In the genomic region with DNA sequence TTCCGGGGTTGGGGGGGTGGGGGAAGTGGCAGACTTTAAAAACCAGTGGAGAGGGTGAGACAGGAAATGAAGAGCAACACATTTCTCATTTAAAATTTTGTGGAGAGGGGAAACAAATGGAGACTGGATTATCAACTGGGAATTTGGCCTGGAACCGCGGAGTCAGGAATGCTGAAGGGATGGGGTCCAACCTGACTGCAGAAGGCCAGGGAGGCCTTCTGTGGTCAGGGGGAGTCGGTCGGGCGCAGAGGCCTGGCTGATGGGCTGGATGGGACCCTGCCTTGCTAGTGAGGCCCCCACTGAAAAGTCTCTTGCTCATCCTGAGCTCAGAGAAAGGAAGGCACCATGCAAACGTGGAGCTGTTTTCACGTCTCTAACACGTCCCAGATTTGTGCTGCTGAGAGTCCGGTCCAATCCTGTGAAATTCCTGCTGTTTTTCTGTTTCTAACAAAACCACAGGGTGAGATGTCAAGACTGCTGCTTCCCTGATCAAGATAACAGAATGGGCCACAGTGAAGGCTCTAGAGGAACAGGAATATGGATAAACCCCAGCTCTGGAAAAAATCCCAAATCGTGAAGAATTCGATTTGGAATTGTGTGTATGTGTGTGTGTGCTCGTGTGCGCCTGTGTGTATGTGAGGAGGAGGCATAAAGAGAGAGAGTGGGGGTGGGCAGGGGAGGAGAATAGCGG, we compare ENCODE assay signal across 23 cellular contexts.
A peak's percentile ranks its signal among the peaks of the same experiment; 100 is the strongest.
DNase-seq lines count a peak whose midpoint lies in the region; ATAC-seq, FAIRE-seq and TF ChIP-seq lines count a peak whose summit lies in the region.
"Had no signal": no experiment of that assay in that cellular context is flagged by ENCODE, and none has a peak within 500 bp of the region (broad histone marks: within the 10 kb centered on the region; RNA-seq: fewer than 3 reads in every experiment).

No MANE protein-coding gene starts in this region.

- H3K9me3 ChIP-seq in neuronal stem cell (replicated peaks in 1 of 2; ENCODE audit: control insufficient read depth in 2 of 2, insufficient read depth in 1 of 2, low read depth in 1 of 2, low read length in 2 of 2) (no peaks in the 10 kb centered on the region), aorta (ENCODE audit: control insufficient read depth, low read length) (no peaks in the 10 kb centered on the region)
- H3K9me3 ChIP-seq in naive thymus-derived CD4-positive, alpha-beta T cell (ENCODE audit: control insufficient read depth in 2 of 3, low read length in 3 of 3): no peaks in the 10 kb centered on the region

- no peak overlapping the region for H4K91ac ChIP-seq in neuronal stem cell (ENCODE audit: low read depth, low read length, poor library complexity)

- H2BK12ac ChIP-seq in neuronal stem cell (ENCODE audit: low read length): no peak overlapping the region

- no peak overlapping the region for H2AFZ ChIP-seq in neuronal stem cell (ENCODE audit: low read length)

- no peaks in the 10 kb centered on the region for H3K79me1 ChIP-seq in neuronal stem cell (ENCODE audit: low read depth, low read length)

- no peak overlapping the region for H3K4me3 ChIP-seq in bronchial epithelial cell (ENCODE audit: low read depth, low read length)
- H3K4me3 ChIP-seq in neuronal stem cell (ENCODE audit: low read length in 2 of 2): no peak overlapping the region
- H3K4me3 ChIP-seq in aorta (ENCODE audit: low read length in 2 of 2): no peak overlapping the region
- H3K4me3 ChIP-seq in naive thymus-derived CD4-positive, alpha-beta T cell (ENCODE audit: low read length): no peak overlapping the region

- H3K14ac ChIP-seq in neuronal stem cell (ENCODE audit: low read length): no peak overlapping the region

- no peak overlapping the region for H3K9ac ChIP-seq in neuronal stem cell (ENCODE audit: low read depth, low read length, poor library complexity)

- H3K36me3 Mint-ChIP-seq in naive thymus-derived CD4-positive, alpha-beta T cell: peaks cover 0 to 3% (median 0%) of the 10 kb centered on the region in 5 donors
- H3K36me3 Mint-ChIP-seq: CD8-positive, alpha-beta memory T cell had no signal

- no CpG with 5 or more reads among the region's 15 CpGs for WGBS in neuronal stem cell (ENCODE audit: extremely low coverage in 2 of 2, insufficient read length in 2 of 2, insufficient replicate concordance in 1 of 2), 2 donors
- 89 to 90% methylated on average over 15 of the region's 15 CpGs for WGBS in aorta, 2 donors

- H3K9me3 Mint-ChIP-seq in naive thymus-derived CD4-positive, alpha-beta T cell: peaks cover 0 to 2% (median 0%) of the 10 kb centered on the region in 11 donors

- POLR2A ChIA-PET in naive thymus-derived CD4-positive, alpha-beta T cell (lab: Charles Lee): no interaction called here

- H3K27ac ChIP-seq in neuronal stem cell (replicated peaks; ENCODE audit: low read length): no peak overlapping the region
- H3K27ac ChIP-seq in aorta (ENCODE audit: low read depth in 1 of 2, low read length in 2 of 2): no peak overlapping the region
- H3K27ac ChIP-seq in naive thymus-derived CD4-positive, alpha-beta T cell (ENCODE audit: low read depth, low read length): no peak overlapping the region
- H3K27ac ChIP-seq: C4-2B had no signal

- no peak overlapping the region for H4K8ac ChIP-seq in neuronal stem cell (ENCODE audit: low read depth, low read length)

- peak; percentile 50 for FAIRE-seq in bronchial epithelial cell (lab: Jason Lieb, UNC)
- FAIRE-seq: A204.1, GM12891 had no signal

- H3K4ac ChIP-seq in neuronal stem cell (ENCODE audit: low read length): no peak overlapping the region

- H3K4me1 Mint-ChIP-seq in naive thymus-derived CD4-positive, alpha-beta T cell: no peaks in the 10 kb centered on the region
- H3K4me1 Mint-ChIP-seq: CD8-positive, alpha-beta memory T cell had no signal

- no peak for TF ChIP-seq CTCF in bronchial epithelial cell (IDR thresholded peaks at IDR 0.05; ENCODE audit: insufficient read depth, low read length, severe bottlenecking)

- no peak overlapping the region for H2BK15ac ChIP-seq in neuronal stem cell (ENCODE audit: low read length)

- DNase-seq in left cardiac atrium (no peak), left ventricle myocardium superior (no peak), bronchial epithelial cell (ENCODE audit: low read depth) (no peak), neuronal stem cell (ENCODE audit: low spot score) (no peak), aorta (no peak), SIG-M5 treated with dmso at 0.1 percent for 504 hours (lab: John Stamatoyannopoulos, UW; ENCODE audit: unreplicated experiment) (no peak)
- no peak for DNase-seq in naive thymus-derived CD4-positive, alpha-beta T cell
- DNase-seq: Calu3; CD8-positive, alpha-beta memory T cell; DMS153; GOT3; HCEC 1CT; KG1; NCI-H1105; NCI-H146; NCI-H2029; NCI-H2227 treated with DMSO at 0.1 percent for 48 hours; NCI-H510A; NCI-H748 treated with DMSO at 0.1 percent for 48 hours had no signal

- intact Hi-C loops in left cardiac atrium (cut with DNase I): no loop called here
- intact Hi-C loops in left ventricle myocardium superior (cut with micrococcal nuclease): no loop called here
- intact Hi-C loops in aorta (cut with DNase I): no loop called here
- intact Hi-C loops in naive thymus-derived CD4-positive, alpha-beta T cell (cut with micrococcal nuclease): no loop called here

- ATAC-seq in left cardiac atrium (peak; percentile 34 to 39), left ventricle myocardium superior (no peak), aorta (ENCODE audit: low FRiP score) (peak; percentile 17), GM19395 (IDR thresholded peaks at IDR 0.05; ENCODE audit: unreplicated experiment) (no peak)
- ATAC-seq in naive thymus-derived CD4-positive, alpha-beta T cell: no peak

- no peaks in the 10 kb centered on the region for H3K27me3 ChIP-seq in bronchial epithelial cell (ENCODE audit: control insufficient read depth, insufficient read depth, low read length)
- no peaks in the 10 kb centered on the region for H3K27me3 ChIP-seq in neuronal stem cell (ENCODE audit: control insufficient read depth in 3 of 3, insufficient read depth in 3 of 3, low read depth in 1 of 3, low read length in 3 of 3)
- no peaks in the 10 kb centered on the region for H3K27me3 ChIP-seq in aorta (ENCODE audit: control insufficient read depth in 1 of 2, insufficient read depth in 2 of 2, low read length in 1 of 2)
- H3K27me3 ChIP-seq in naive thymus-derived CD4-positive, alpha-beta T cell (ENCODE audit: control insufficient read depth in 2 of 2, insufficient read depth in 2 of 2, low read length in 2 of 2): no peaks in the 10 kb centered on the region

- no peak overlapping the region for H3K4me3 Mint-ChIP-seq in naive thymus-derived CD4-positive, alpha-beta T cell
- H3K4me3 Mint-ChIP-seq: CD8-positive, alpha-beta memory T cell had no signal

- H3K18ac ChIP-seq in neuronal stem cell (ENCODE audit: low read length): peak overlapping the region; percentile 49

- H2AK5ac ChIP-seq in neuronal stem cell (ENCODE audit: low read depth, low read length): no peak overlapping the region

- no peak overlapping the region for H2BK5ac ChIP-seq in neuronal stem cell (ENCODE audit: low read length)

- CTCF ChIA-PET in naive thymus-derived CD4-positive, alpha-beta T cell (lab: Charles Lee): no interaction called here

- no peak overlapping the region for H3K27ac Mint-ChIP-seq in naive thymus-derived CD4-positive, alpha-beta T cell
- H3K27ac Mint-ChIP-seq: CD8-positive, alpha-beta memory T cell had no signal

- no peak overlapping the region for H3K23ac ChIP-seq in neuronal stem cell (ENCODE audit: low read depth, low read length, poor library complexity)

- no peak overlapping the region for H3K4me2 ChIP-seq in neuronal stem cell (ENCODE audit: insufficient read depth, low read length, poor library complexity, severe bottlenecking)

- H3K4me1 ChIP-seq in neuronal stem cell (ENCODE audit: control insufficient read depth in 2 of 2, insufficient read depth in 1 of 2, low read depth in 1 of 2, low read length in 2 of 2) (peaks cover 0 to 9% of the 10 kb centered on the region in 2 donors), aorta (ENCODE audit: control insufficient read depth in 1 of 2, insufficient read depth in 2 of 2, low read length in 2 of 2) (no peaks in the 10 kb centered on the region)
- no peaks in the 10 kb centered on the region for H3K4me1 ChIP-seq in naive thymus-derived CD4-positive, alpha-beta T cell (ENCODE audit: control insufficient read depth in 2 of 2, insufficient read depth in 2 of 2, low read length in 2 of 2)

- H3K27me3 Mint-ChIP-seq in naive thymus-derived CD4-positive, alpha-beta T cell: peaks cover 0 to 37% (median 17%) of the 10 kb centered on the region in 5 donors

- H2BK120ac ChIP-seq in neuronal stem cell (ENCODE audit: low read depth, low read length): no peak overlapping the region

- H3K36me3 ChIP-seq in bronchial epithelial cell (ENCODE audit: control insufficient read depth, insufficient read depth, low read length) (no peaks in the 10 kb centered on the region), neuronal stem cell (replicated peaks in 1 of 2; ENCODE audit: control insufficient read depth in 2 of 2, insufficient read depth in 2 of 2, low read length in 2 of 2) (no peaks in the 10 kb centered on the region), aorta (ENCODE audit: control insufficient read depth in 1 of 2, insufficient read depth in 2 of 2, low read length in 1 of 2) (no peaks in the 10 kb centered on the region)
- no peaks in the 10 kb centered on the region for H3K36me3 ChIP-seq in naive thymus-derived CD4-positive, alpha-beta T cell (ENCODE audit: control insufficient read depth in 2 of 3, insufficient read depth in 3 of 3, low read length in 3 of 3)

Comparison
In these comparisons a context has a peak if more than half of its experiments do, and no peak if none do; other contexts are left out.
1. ATAC-seq: peak in left cardiac atrium (2 of 2) and aorta (single experiment); none in left ventricle myocardium superior (single experiment), naive thymus-derived CD4-positive, alpha-beta T cell (single experiment) and GM19395 (single experiment).